20 cellular contexts compared by ENCODE assay signal in genomic region chr10:128017825-128018224, GRCh38.
DNase-seq lines count a peak whose midpoint lies in the region; ATAC-seq and TF ChIP-seq lines count a peak whose summit lies in the region.
"Had no signal": no experiment of that assay in that cellular context is flagged by ENCODE, and none has a peak within 500 bp of the region (broad histone marks: within the 10 kb centered on the region; RNA-seq: fewer than 3 reads in every experiment).

No MANE protein-coding gene starts in this region.

- H3K27me3 ChIP-seq in dorsolateral prefrontal cortex, result no peaks in the 10 kb centered on the region
- H3K27me3 ChIP-seq in osteoblast (ENCODE audit: insufficient read depth, low read length), result no peaks in the 10 kb centered on the region
- H3K27me3 ChIP-seq in PC-9 (ENCODE audit: insufficient read depth, low read depth), result no peaks in the 10 kb centered on the region

- POLR2A ChIA-PET in PC-9 (lab: Charles Lee; ENCODE audit: unreplicated experiment), result no interaction called here

- peak overlapping the region in 47 of 59 donors; percentile 6 to 84 (median 69) for H3K27ac ChIP-seq in dorsolateral prefrontal cortex
- no peak overlapping the region for H3K27ac ChIP-seq in osteoblast (ENCODE audit: low read depth, low read length)
- no peak overlapping the region for H3K27ac ChIP-seq in PC-9

- CTCF ChIA-PET in PC-9 (lab: Charles Lee), result no interaction called here

- no peaks in the 10 kb centered on the region for H3K79me2 ChIP-seq in osteoblast (ENCODE audit: insufficient read depth, low read length)
- no peaks in the 10 kb centered on the region for H3K79me2 ChIP-seq in PC-9 (ENCODE audit: low read depth)

- H3K9me3 Mint-ChIP-seq in T-helper 1 cell treated with Interleukin-12 subunit alpha and Interleukin-12 subunit beta and Interleukin-4 antibody, amounts not matched to agents 30 μg/mL and 1 μg/mL, for 36 hours, result no peaks in the 10 kb centered on the region
- no peaks in the 10 kb centered on the region for H3K9me3 Mint-ChIP-seq in activated naive CD8-positive, alpha-beta T cell treated with anti-CD3 and anti-CD28 coated beads for 36 hours
- H3K9me3 Mint-ChIP-seq in activated naive CD8-positive, alpha-beta T cell treated with anti-CD3 and anti-CD28 coated beads, Interleukin-2, amount 50 U/mL, for 24 hours, result no peaks in the 10 kb centered on the region

- H2AFZ ChIP-seq in osteoblast (ENCODE audit: low read length), result no peak overlapping the region
- no peak overlapping the region for H2AFZ ChIP-seq in PC-9

- intact Hi-C loops in dorsolateral prefrontal cortex (cut with DNase I) (loop anchor here (10.0 kb wide), 2 partner anchors 47 to 303 kb away; no protein-coding TSS in a partner anchor), PC-9 (cut with micrococcal nuclease; ENCODE audit: unreplicated experiment) (no loop called here)

- H3K27me3 Mint-ChIP-seq in T-helper 1 cell treated with Interleukin-12 subunit alpha and Interleukin-12 subunit beta and Interleukin-4 antibody, amounts not matched to agents 30 μg/mL and 1 μg/mL, for 36 hours (ENCODE audit: low read depth), result no peaks in the 10 kb centered on the region
- peaks cover 5% of the 10 kb centered on the region for H3K27me3 Mint-ChIP-seq in activated naive CD8-positive, alpha-beta T cell treated with anti-CD3 and anti-CD28 coated beads for 36 hours
- peaks cover 7% of the 10 kb centered on the region for H3K27me3 Mint-ChIP-seq in activated naive CD8-positive, alpha-beta T cell treated with anti-CD3 and anti-CD28 coated beads, Interleukin-2, amount 50 U/mL, for 24 hours

- H3K9me3 ChIP-seq in osteoblast (ENCODE audit: low read depth, low read length), result no peaks in the 10 kb centered on the region
- H3K9me3 ChIP-seq in PC-9 (ENCODE audit: insufficient read depth, low read depth), result no peaks in the 10 kb centered on the region

- H4K20me1 ChIP-seq in osteoblast (ENCODE audit: insufficient read depth, low read length) (peaks cover 3% of the 10 kb centered on the region), PC-9 (ENCODE audit: insufficient read depth) (no peaks in the 10 kb centered on the region)

- ATAC-seq in activated naive CD8-positive, alpha-beta T cell treated with anti-CD3 and anti-CD28 coated beads, Interleukin-2, amount 50 U/mL, for 24 hours, result no peak
- ATAC-seq: Right ventricle myocardium inferior had no signal

- H3K4me3 ChIP-seq in dorsolateral prefrontal cortex (peak overlapping the region in 43 of 59 donors; percentile 5 to 52 (median 32)), osteoblast (ENCODE audit: insufficient read depth, low read length) (no peak overlapping the region), PC-9 (no peak overlapping the region)

- H3K36me3 ChIP-seq in osteoblast (ENCODE audit: insufficient read depth, low read length) (no peaks in the 10 kb centered on the region), PC-9 (ENCODE audit: low read depth) (no peaks in the 10 kb centered on the region)

- H3K4me2 ChIP-seq in osteoblast (ENCODE audit: insufficient read depth, low read length), result no peak overlapping the region
- no peak overlapping the region for H3K4me2 ChIP-seq in PC-9

- no TSS peak for BruUV-seq in PC-9 (replicated peaks; lab: Mats Ljungman, UMichigan)

- TF ChIP-seq CTCF in dorsolateral prefrontal cortex (IDR thresholded peaks at IDR 0.05 in 54 of 56, conservative IDR thresholded peaks at IDR 0.05 in 2 of 56; ENCODE audit: low read depth in 1 of 56, partially characterized antibody in 56 of 56) (no peak), osteoblast (IDR thresholded peaks at IDR 0.05; ENCODE audit: extremely low read depth, low read depth, low read length) (no peak), PC-9 (conservative IDR thresholded peaks at IDR 0.05) (no peak)

- H3K36me3 Mint-ChIP-seq in T-helper 1 cell treated with Interleukin-12 subunit alpha and Interleukin-12 subunit beta and Interleukin-4 antibody, amounts not matched to agents 30 μg/mL and 1 μg/mL, for 36 hours (ENCODE audit: low read depth), result no peaks in the 10 kb centered on the region
- no peaks in the 10 kb centered on the region for H3K36me3 Mint-ChIP-seq in activated naive CD8-positive, alpha-beta T cell treated with anti-CD3 and anti-CD28 coated beads for 36 hours
- H3K36me3 Mint-ChIP-seq in activated naive CD8-positive, alpha-beta T cell treated with anti-CD3 and anti-CD28 coated beads, Interleukin-2, amount 50 U/mL, for 24 hours (ENCODE audit: low read depth), result no peaks in the 10 kb centered on the region
- H3K36me3 Mint-ChIP-seq: CD4-positive, alpha-beta memory T cell had no signal

- H3K4me3 Mint-ChIP-seq in T-helper 1 cell treated with Interleukin-12 subunit alpha and Interleukin-12 subunit beta and Interleukin-4 antibody, amounts not matched to agents 30 μg/mL and 1 μg/mL, for 36 hours, result no peak overlapping the region
- H3K4me3 Mint-ChIP-seq in activated naive CD8-positive, alpha-beta T cell treated with anti-CD3 and anti-CD28 coated beads for 36 hours, result peak overlapping the region; percentile 54
- H3K4me3 Mint-ChIP-seq in activated naive CD8-positive, alpha-beta T cell treated with anti-CD3 and anti-CD28 coated beads, Interleukin-2, amount 50 U/mL, for 24 hours, result no peak overlapping the region
- H3K4me3 Mint-ChIP-seq: IgD-negative memory B cell had no signal

- peak overlapping the region; percentile 79 for H3K27ac Mint-ChIP-seq in T-helper 1 cell treated with Interleukin-12 subunit alpha and Interleukin-12 subunit beta and Interleukin-4 antibody, amounts not matched to agents 30 μg/mL and 1 μg/mL, for 36 hours
- no peak overlapping the region for H3K27ac Mint-ChIP-seq in activated naive CD8-positive, alpha-beta T cell treated with anti-CD3 and anti-CD28 coated beads for 36 hours
- H3K27ac Mint-ChIP-seq in activated naive CD8-positive, alpha-beta T cell treated with anti-CD3 and anti-CD28 coated beads, Interleukin-2, amount 50 U/mL, for 24 hours, result no peak overlapping the region
- H3K27ac Mint-ChIP-seq: IgD-negative memory B cell had no signal

- peaks cover 13% of the 10 kb centered on the region for H3K4me1 Mint-ChIP-seq in T-helper 1 cell treated with Interleukin-12 subunit alpha and Interleukin-12 subunit beta and Interleukin-4 antibody, amounts not matched to agents 30 μg/mL and 1 μg/mL, for 36 hours (ENCODE audit: low read depth)
- H3K4me1 Mint-ChIP-seq in activated naive CD8-positive, alpha-beta T cell treated with anti-CD3 and anti-CD28 coated beads for 36 hours, result peaks cover 3% of the 10 kb centered on the region
- peaks cover 10% of the 10 kb centered on the region for H3K4me1 Mint-ChIP-seq in activated naive CD8-positive, alpha-beta T cell treated with anti-CD3 and anti-CD28 coated beads, Interleukin-2, amount 50 U/mL, for 24 hours

- DNase-seq in T-helper 1 cell, result no peak
- no peak for DNase-seq in activated naive CD8-positive, alpha-beta T cell treated with anti-CD3 and anti-CD28 coated beads for 36 hours
- no peak for DNase-seq in activated naive CD8-positive, alpha-beta T cell treated with anti-CD3 and anti-CD28 coated beads, Interleukin-2, amount 50 U/mL, for 24 hours
- DNase-seq in dorsolateral prefrontal cortex, result no peak
- DNase-seq in pons (ENCODE audit: low spot score), result no peak
- no peak for DNase-seq in osteoblast (ENCODE audit: insufficient read length, low spot score, missing footprints)
- DNase-seq in PC-9, result no peak
- DNase-seq: 8988T; CD4-positive, alpha-beta memory T cell; DMS153; GF-D8; HCEC 1CT; NCI-H1092 treated with DMSO at 0.1 percent for 48 hours; NCI-H2081 treated with DMSO at 0.1 percent for 48 hours; NCI-H446 treated with DMSO at 0.1 percent for 48 hours; NCI-H69; NK-92 treated with Interleukin-12 subunit alpha and Interleukin-12 subunit beta, amount 100 ng/mL, for 24 hours had no signal

- H3F3A ChIP-seq in PC-9 (ENCODE audit: insufficient read depth, low read depth), result no peaks in the 10 kb centered on the region

- no peaks in the 10 kb centered on the region for H3K9me2 ChIP-seq in PC-9 (ENCODE audit: insufficient read depth)

- H3K4me1 ChIP-seq in osteoblast (ENCODE audit: insufficient read depth, low read length), result no peaks in the 10 kb centered on the region
- no peaks in the 10 kb centered on the region for H3K4me1 ChIP-seq in PC-9 (replicated peaks; ENCODE audit: insufficient read depth)

Comparison
In these comparisons a context has a peak if more than half of its experiments do, and no peak if none do; other contexts are left out.
1. H3K27ac ChIP-seq: peak in dorsolateral prefrontal cortex (47 of 59); none in osteoblast (single experiment) and PC-9 (single experiment).
2. H3K4me3 ChIP-seq: peak in dorsolateral prefrontal cortex (43 of 59); none in osteoblast (single experiment) and PC-9 (single experiment).